9 cellular contexts compared by ENCODE assay signal in the genomic region with DNA sequence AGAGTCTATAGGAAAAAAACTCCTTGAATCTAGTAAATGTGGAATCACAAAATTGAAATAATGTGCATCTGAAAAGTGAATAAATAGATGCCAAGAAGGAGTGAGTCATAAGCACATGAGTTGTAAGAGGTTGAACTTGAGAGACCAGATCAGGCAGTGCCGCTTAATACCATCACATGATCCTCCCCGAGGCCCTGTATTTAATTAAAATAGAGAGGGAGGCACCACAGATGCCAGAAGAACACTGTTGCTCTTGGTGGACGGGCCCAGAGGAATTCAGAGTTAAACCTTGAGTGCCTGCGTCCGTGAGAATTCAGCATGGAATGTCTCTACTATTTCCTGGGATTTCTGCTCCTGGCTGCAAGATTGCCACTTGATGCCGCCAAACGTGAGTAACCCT. TPM values are rescaled to one million over a fixed set of nuclear protein-coding genes. Genes with fewer than 3 reads are reported as not detected.
A peak's percentile ranks its signal among the peaks of the same experiment; 100 is the strongest.
DNase-seq lines count a peak whose midpoint lies in the region; ATAC-seq lines count a peak whose summit lies in the region.
"Had no signal": no experiment of that assay in that cellular context is flagged by ENCODE, and none has a peak within 500 bp of the region (broad histone marks: within the 10 kb centered on the region; RNA-seq: fewer than 3 reads in every experiment).

A gene (plus strand): TSS at position 236 of the 400 bp plus-strand sequence. CDS start 83 bp downstream, at position 319.

- DNase-seq in GM04503 (ENCODE audit: low read depth), result peak; percentile 90
- peak in 1 of 3 donors; percentile 35 for DNase-seq in right cardiac atrium
- peak; percentile 80 for DNase-seq in skeletal muscle cell (ENCODE audit: low read depth)
- DNase-seq in anterior cingulate cortex (lab: John Stamatoyannopoulos, UW), result no peak
- no peak for DNase-seq in 8988T
- no peak for DNase-seq in inferior parietal cortex (ENCODE audit: extremely low spot score)
- no peak for DNase-seq in activated CD4-positive, alpha-beta T cell treated with anti-CD3 and anti-CD28 coated beads, Interleukin-2, amount 50 U/mL, for 1 hour
- DNase-seq: T-helper 17 cell had no signal

- intact Hi-C loops in right cardiac atrium (cut with DNase I), result loop anchor here in 2 of 4 donors (10.0 kb wide), 1 partner anchor 52 kb away; no protein-coding TSS in a partner anchor

- H3K4me3 ChIP-seq in right cardiac atrium (ENCODE audit: low read length) (peak within 1 kb of the TSS; percentile 39), skeletal muscle cell (ENCODE audit: low read depth, low read length) (peak within 1 kb of the TSS; percentile 33)

- WGBS in right cardiac atrium, result 28% methylated on average over 7 of the region's 7 CpGs

- no peaks in the 10 kb centered on the region for H3K4me1 ChIP-seq in right cardiac atrium (ENCODE audit: control insufficient read depth, insufficient read depth, low read length)

- H3K27ac ChIP-seq in angular gyrus (ENCODE audit: low read depth, low read length) (peak within 1 kb of the TSS; percentile 45), right cardiac atrium (ENCODE audit: low read length) (peak within 1 kb of the TSS; percentile 70)

- ATAC-seq in right cardiac atrium, result peak; percentile 68 to 71
- ATAC-seq: T-helper 17 cell had no signal

- H3K27me3 ChIP-seq in right cardiac atrium (ENCODE audit: control insufficient read depth, insufficient read depth), result no peaks in the 10 kb centered on the region

- no peaks in the 10 kb centered on the region for H3K9me3 ChIP-seq in right cardiac atrium (ENCODE audit: control insufficient read depth, low read length)

RNA-seq across cellular contexts. Expression of the gene that starts here (rescaled TPM):
- 100 to 1,000 TPM; 130 to 246 (median 191) TPM for total RNA-seq in right cardiac atrium
- polyA plus RNA-seq in right cardiac atrium, result 113 TPM
- total RNA-seq: T-helper 17 cell had no signal

Comparison
In these comparisons a context has a peak if more than half of its experiments do, and no peak if none do; other contexts are left out.
1. DNase-seq: peak in GM04503 (single experiment) and skeletal muscle cell (single experiment); none in anterior cingulate cortex (0 of 58), 8988T (single experiment), inferior parietal cortex (single experiment) and activated CD4-positive, alpha-beta T cell treated with anti-CD3 and anti-CD28 coated beads, Interleukin-2, amount 50 U/mL, for 1 hour (single experiment).